19 cellular contexts compared by ENCODE assay signal in the genomic region with DNA sequence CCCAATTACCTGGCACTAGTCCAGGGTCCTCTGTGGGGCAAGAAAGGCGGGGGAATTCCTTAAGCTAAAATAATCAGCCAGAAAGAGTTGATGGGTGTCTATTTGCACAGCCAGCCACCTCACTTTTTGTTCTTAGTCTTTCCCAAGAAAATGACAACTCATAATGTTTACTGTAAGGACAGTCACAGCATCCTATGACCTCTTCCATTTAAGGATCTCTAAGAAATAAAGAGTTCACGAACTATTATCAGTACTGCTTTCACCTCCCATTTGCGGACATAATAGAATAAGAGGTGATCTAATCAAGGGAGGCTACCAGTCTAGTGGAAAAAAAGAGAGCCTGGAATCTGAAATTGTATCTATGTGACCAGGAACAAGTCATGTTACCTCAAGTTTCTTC.
DNase-seq lines count a peak whose midpoint lies in the region; ATAC-seq, FAIRE-seq and TF ChIP-seq lines count a peak whose summit lies in the region.
"Had no signal": no experiment of that assay in that cellular context is flagged by ENCODE, and none has a peak within 500 bp of the region (broad histone marks: within the 10 kb centered on the region; RNA-seq: fewer than 3 reads in every experiment).

No MANE protein-coding gene starts in this region.

- peaks cover 31% of the 10 kb centered on the region for H3K4me1 Mint-ChIP-seq in astrocyte (ENCODE audit: low read depth, unreplicated experiment)
- H3K4me1 Mint-ChIP-seq in stimulated activated naive B cell treated with anti-CD40 and anti-IgM and Interleukin-4, amounts not matched to agents 10 μg/mL and 1 μg/mL and 100 μg/mL, for 72 hours: peaks cover 7 to 8% of the 10 kb centered on the region in 2 donors
- H3K4me1 Mint-ChIP-seq in Caco-2 (ENCODE audit: low read depth, unreplicated experiment): no peaks in the 10 kb centered on the region
- H3K4me1 Mint-ChIP-seq: CD4-positive, alpha-beta memory T cell; GM23338 had no signal

- H3K79me2 ChIP-seq in KMS-11 (ENCODE audit: insufficient read depth, low read depth): no peaks in the 10 kb centered on the region
- no peaks in the 10 kb centered on the region for H3K79me2 ChIP-seq in astrocyte (ENCODE audit: insufficient read depth, low read length)

- H3K4me3 ChIP-seq in KMS-11 (IDR thresholded peaks at IDR 0.05; ENCODE audit: insufficient read depth, low read depth, low read length) (no peak overlapping the region), astrocyte (ENCODE audit: insufficient read depth, low read depth, low read length) (no peak overlapping the region), Caco-2 (ENCODE audit: low read depth, low read length) (no peak overlapping the region)
- H3K4me3 ChIP-seq: GM23338 had no signal

- intact Hi-C loops in Caco-2 (cut with micrococcal nuclease; ENCODE audit: unreplicated experiment): no loop called here

- CTCF ChIA-PET in Caco-2 (lab: Charles Lee): no interaction called here

- TF ChIP-seq CTCF in KMS-11 (conservative IDR thresholded peaks at IDR 0.05; ENCODE audit: low read depth, low read length) (no peak), astrocyte (IDR thresholded peaks at IDR 0.05; ENCODE audit: insufficient read depth, low read depth, low read length) (no peak), Caco-2 (IDR thresholded peaks at IDR 0.05; ENCODE audit: insufficient read depth in 1 of 2, low read depth in 1 of 2, low read length in 1 of 2, severe bottlenecking in 1 of 2, unreplicated experiment in 1 of 2) (no peak)

- peak overlapping the region; percentile 61 for H3K4me2 ChIP-seq in KMS-11
- H3K4me2 ChIP-seq in astrocyte (ENCODE audit: low read length): no peak overlapping the region
- H3K4me2 ChIP-seq: GM23338 had no signal

- no peak overlapping the region for H3K4me3 Mint-ChIP-seq in astrocyte (ENCODE audit: unreplicated experiment)
- H3K4me3 Mint-ChIP-seq in stimulated activated naive B cell treated with anti-CD40 and anti-IgM and Interleukin-4, amounts not matched to agents 10 μg/mL and 1 μg/mL and 100 μg/mL, for 72 hours: no peak overlapping the region
- H3K4me3 Mint-ChIP-seq in Caco-2 (ENCODE audit: unreplicated experiment): no peak overlapping the region
- H3K4me3 Mint-ChIP-seq: CD4-positive, alpha-beta memory T cell; GM23338 had no signal

- 0 out of 2 replicates have a peak overlapping the region, but pooled peaks have one; percentile 4 for H2AFZ ChIP-seq in KMS-11 (ENCODE audit: low read depth)
- no peak overlapping the region for H2AFZ ChIP-seq in astrocyte (ENCODE audit: low read depth, low read length)
- H2AFZ ChIP-seq: GM23338 had no signal

- H3K9me3 Mint-ChIP-seq in astrocyte (ENCODE audit: unreplicated experiment): peaks cover 1% of the 10 kb centered on the region
- H3K9me3 Mint-ChIP-seq in stimulated activated naive B cell treated with anti-CD40 and anti-IgM and Interleukin-4, amounts not matched to agents 10 μg/mL and 1 μg/mL and 100 μg/mL, for 72 hours: no peaks in the 10 kb centered on the region
- no peaks in the 10 kb centered on the region for H3K9me3 Mint-ChIP-seq in Caco-2 (ENCODE audit: unreplicated experiment)
- H3K9me3 Mint-ChIP-seq: CD4-positive, alpha-beta memory T cell; GM23338 had no signal

- H3K27ac Mint-ChIP-seq in astrocyte (ENCODE audit: unreplicated experiment): peak overlapping the region; percentile 9
- peak overlapping the region; percentile 37 for H3K27ac Mint-ChIP-seq in stimulated activated naive B cell treated with anti-CD40 and anti-IgM and Interleukin-4, amounts not matched to agents 10 μg/mL and 1 μg/mL and 100 μg/mL, for 72 hours
- no peak overlapping the region for H3K27ac Mint-ChIP-seq in Caco-2 (ENCODE audit: unreplicated experiment)
- H3K27ac Mint-ChIP-seq: CD4-positive, alpha-beta memory T cell; GM23338 had no signal

- H3K4me1 ChIP-seq in KMS-11 (ENCODE audit: low read depth, poor library complexity, severe bottlenecking): peaks cover 99% of the 10 kb centered on the region
- peaks cover 19% of the 10 kb centered on the region for H3K4me1 ChIP-seq in astrocyte (ENCODE audit: insufficient read depth, low read length)
- no peaks in the 10 kb centered on the region; the same call in 1 of the 2 replicates for H3K4me1 ChIP-seq in Caco-2
- H3K4me1 ChIP-seq: BE2C had no signal

- no peaks in the 10 kb centered on the region for H3K36me3 ChIP-seq in KMS-11 (ENCODE audit: insufficient read depth)
- H3K36me3 ChIP-seq in astrocyte (ENCODE audit: insufficient read depth, low read length): no peaks in the 10 kb centered on the region
- no peaks in the 10 kb centered on the region for H3K36me3 ChIP-seq in Caco-2 (ENCODE audit: control insufficient read depth, insufficient read depth, low read length)
- H3K36me3 ChIP-seq: BE2C had no signal

- no TSS peak for BruUV-seq in Caco-2 (replicated peaks; lab: Mats Ljungman, UMichigan)

- H3K9ac ChIP-seq in KMS-11: peak overlapping the region; percentile 11; the same call in 1 of the 2 replicates
- no peak overlapping the region for H3K9ac ChIP-seq in astrocyte (ENCODE audit: low read length)

- H3K36me3 Mint-ChIP-seq in astrocyte (ENCODE audit: low read depth, unreplicated experiment): peaks cover 2% of the 10 kb centered on the region
- H3K36me3 Mint-ChIP-seq in stimulated activated naive B cell treated with anti-CD40 and anti-IgM and Interleukin-4, amounts not matched to agents 10 μg/mL and 1 μg/mL and 100 μg/mL, for 72 hours: peaks cover 0 to 28% of the 10 kb centered on the region in 2 donors
- H3K36me3 Mint-ChIP-seq in Caco-2 (ENCODE audit: insufficient read depth, unreplicated experiment): no peaks in the 10 kb centered on the region

- peak; percentile 54 for DNase-seq in RCC 7860 (ENCODE audit: low spot score)
- no peak for DNase-seq in astrocyte (ENCODE audit: low read depth)
- no peak for DNase-seq in stimulated activated naive B cell treated with anti-CD40 and anti-IgM and Interleukin-4, amounts not matched to agents 10 μg/mL and 1 μg/mL and 100 μg/mL, for 72 hours
- no peak for DNase-seq in Caco-2
- DNase-seq: BE2C; CD4-positive, alpha-beta memory T cell; DMS153; DMS79 treated with DMSO at 0.1 percent for 48 hours; EL; H7 had no signal

- H3K9me3 ChIP-seq in astrocyte (ENCODE audit: insufficient read depth, low read depth, low read length) (no peaks in the 10 kb centered on the region), Caco-2 (no peaks in the 10 kb centered on the region)
- H3K9me3 ChIP-seq: BE2C had no signal

- no peaks in the 10 kb centered on the region for H3K27me3 ChIP-seq in KMS-11 (ENCODE audit: insufficient read depth, low read depth)
- H3K27me3 ChIP-seq in astrocyte (ENCODE audit: insufficient read depth, low read length): no peaks in the 10 kb centered on the region
- H3K27me3 ChIP-seq in Caco-2 (replicated peaks; ENCODE audit: control insufficient read depth, insufficient read depth, low read length): no peaks in the 10 kb centered on the region
- H3K27me3 ChIP-seq: BE2C had no signal

- no peaks in the 10 kb centered on the region for H4K20me1 ChIP-seq in KMS-11 (ENCODE audit: insufficient read depth)
- no peaks in the 10 kb centered on the region for H4K20me1 ChIP-seq in astrocyte (ENCODE audit: insufficient read depth, low read length)

- no peak for FAIRE-seq in RCC 7860 (lab: Jason Lieb, UNC)
- no peak for FAIRE-seq in astrocyte (lab: Jason Lieb, UNC)
- FAIRE-seq: A204.1, D721Med, G401.6, GM12891 had no signal

- H3K27ac ChIP-seq in KMS-11 (peak overlapping the region; percentile 77), astrocyte (ENCODE audit: low read depth, low read length) (no peak overlapping the region)
- H3K27ac ChIP-seq: C4-2B had no signal

- POLR2A ChIA-PET in Caco-2 (lab: Charles Lee): no interaction called here

- peak; percentile 48 to 56 for ATAC-seq in stimulated activated naive B cell treated with anti-CD40 and anti-IgM and Interleukin-4, amounts not matched to agents 10 μg/mL and 1 μg/mL and 100 μg/mL, for 72 hours (replicated peaks)
- no peak for ATAC-seq in activated CD4-positive, CD25-positive, alpha-beta regulatory T cell treated with anti-CD3 and anti-CD28 coated beads, Interleukin-2, amount 50 U/mL, for 24 hours
- ATAC-seq in HG02870 (IDR thresholded peaks at IDR 0.05; ENCODE audit: unreplicated experiment): no peak
- ATAC-seq: GM23338 had no signal

- no peaks in the 10 kb centered on the region for H3K27me3 Mint-ChIP-seq in astrocyte (ENCODE audit: low read depth, unreplicated experiment)
- no peaks in the 10 kb centered on the region for H3K27me3 Mint-ChIP-seq in stimulated activated naive B cell treated with anti-CD40 and anti-IgM and Interleukin-4, amounts not matched to agents 10 μg/mL and 1 μg/mL and 100 μg/mL, for 72 hours
- H3K27me3 Mint-ChIP-seq in Caco-2 (ENCODE audit: insufficient read depth, unreplicated experiment): no peaks in the 10 kb centered on the region
- H3K27me3 Mint-ChIP-seq: CD4-positive, alpha-beta memory T cell had no signal

Comparison
In these comparisons a context has a peak if more than half of its experiments do, and no peak if none do; other contexts are left out.
1. ATAC-seq: peak in stimulated activated naive B cell treated with anti-CD40 and anti-IgM and Interleukin-4, amounts not matched to agents 10 μg/mL and 1 μg/mL and 100 μg/mL, for 72 hours (2 of 2); none in activated CD4-positive, CD25-positive, alpha-beta regulatory T cell treated with anti-CD3 and anti-CD28 coated beads, Interleukin-2, amount 50 U/mL, for 24 hours (0 of 2) and HG02870 (single experiment).